26 cellular contexts compared by ENCODE assay signal in the genomic region with DNA sequence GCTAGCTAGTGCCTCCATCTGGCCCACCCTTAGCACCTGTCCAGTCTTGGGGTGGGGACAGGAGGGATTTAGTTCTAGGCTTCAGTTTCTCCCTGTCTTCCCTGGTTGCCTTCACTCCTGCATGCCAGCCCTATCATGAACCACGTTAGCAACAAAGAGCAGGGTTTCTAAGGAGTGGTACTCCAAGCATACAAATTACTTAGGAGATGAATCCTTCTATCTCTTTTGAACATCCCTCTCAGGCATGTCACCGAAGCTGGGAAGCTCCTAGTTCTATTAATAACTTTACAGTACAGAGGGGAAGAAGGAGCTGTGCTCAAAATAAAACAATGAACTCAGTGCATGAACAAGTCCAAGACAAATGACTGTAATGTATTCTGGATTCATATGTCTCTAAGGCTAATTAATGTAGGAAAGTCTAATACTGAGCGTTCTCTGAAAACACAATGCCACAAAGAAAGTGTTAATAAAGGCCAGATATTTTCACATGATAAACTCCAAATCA.
"Had no signal": no experiment of that assay in that cellular context is flagged by ENCODE, and none has a peak within 500 bp of the region (broad histone marks: within the 10 kb centered on the region; RNA-seq: fewer than 3 reads in every experiment).

No MANE protein-coding gene starts in this region.

- H3K9me3 Mint-ChIP-seq: activated naive CD4-positive, alpha-beta T cell treated with anti-CD3 and anti-CD28 coated beads for 36 hours; activated naive CD8-positive, alpha-beta T cell treated with anti-CD3 and anti-CD28 coated beads for 36 hours; effector memory CD8-positive, alpha-beta T cell; natural killer cell treated with Interleukin-12 subunit alpha and Interleukin-12 subunit beta and Interleukin-15 and Interleukin-18, amount 100 ng/mL, for 72 hours; T-helper 1 cell treated with Interleukin-12 subunit alpha and Interleukin-12 subunit beta and Interleukin-4 antibody, amounts not matched to agents 30 μg/mL and 1 μg/mL, for 36 hours; type B pancreatic cell had no signal

- ATAC-seq: body of pancreas; effector memory CD8-positive, alpha-beta T cell; mucosa of descending colon; natural killer cell treated with Interleukin-12 subunit alpha and Interleukin-12 subunit beta and Interleukin-15 and Interleukin-18, amount 100 ng/mL, for 72 hours had no signal

- H3K4me1 ChIP-seq: adrenal gland, body of pancreas, spleen, testis, uterus had no signal

- H3K4me3 Mint-ChIP-seq: activated naive CD4-positive, alpha-beta T cell treated with anti-CD3 and anti-CD28 coated beads for 36 hours; activated naive CD8-positive, alpha-beta T cell treated with anti-CD3 and anti-CD28 coated beads for 36 hours; effector memory CD8-positive, alpha-beta T cell; natural killer cell treated with Interleukin-12 subunit alpha and Interleukin-12 subunit beta and Interleukin-15 and Interleukin-18, amount 100 ng/mL, for 72 hours; T-helper 1 cell treated with Interleukin-12 subunit alpha and Interleukin-12 subunit beta and Interleukin-4 antibody, amounts not matched to agents 30 μg/mL and 1 μg/mL, for 36 hours; type B pancreatic cell had no signal

- H3K27ac Mint-ChIP-seq: activated naive CD4-positive, alpha-beta T cell treated with anti-CD3 and anti-CD28 coated beads for 36 hours; effector memory CD8-positive, alpha-beta T cell; natural killer cell treated with Interleukin-12 subunit alpha and Interleukin-12 subunit beta and Interleukin-15 and Interleukin-18, amount 100 ng/mL, for 72 hours; T-helper 1 cell treated with Interleukin-12 subunit alpha and Interleukin-12 subunit beta and Interleukin-4 antibody, amounts not matched to agents 30 μg/mL and 1 μg/mL, for 36 hours; type B pancreatic cell had no signal

- H3K27me3 ChIP-seq: adrenal gland, body of pancreas, cardiac muscle cell, gastrocnemius medialis, spleen, testis, uterus had no signal

- H3K9me3 ChIP-seq: adrenal gland, body of pancreas, gastrocnemius medialis, mucosa of descending colon, spleen, testis, uterus had no signal

- H3K27ac ChIP-seq: adrenal gland, body of pancreas, cardiac muscle cell, gastrocnemius medialis, spleen, testis, uterus, VCaP had no signal

- H3K36me3 ChIP-seq: adrenal gland, cardiac muscle cell, gastrocnemius medialis, spleen, uterus had no signal

- H3K4me3 ChIP-seq: adrenal gland, body of pancreas, cardiac muscle cell, gastrocnemius medialis, lung, mucosa of descending colon, spleen, testis, uterus had no signal

- DNase-seq: activated CD4-positive, alpha-beta T cell treated with anti-CD3 and anti-CD28 coated beads for 4 hours; activated CD4-positive, alpha-beta T cell treated with anti-CD3 and anti-CD28 coated beads, Interleukin-2, amount 50 U/mL, for 48 hours; activated CD8-positive, alpha-beta memory T cell treated with anti-CD3 and anti-CD28 coated beads for 24 hours; activated effector memory CD4-positive, alpha-beta T cell treated with anti-CD3 and anti-CD28 coated beads, Interleukin-2, amount 50 U/mL, for 16 hours; activated naive CD8-positive, alpha-beta T cell treated with anti-CD3 and anti-CD28 coated beads for 36 hours; adrenal gland; aorta; body of pancreas; cortex of kidney; effector memory CD8-positive, alpha-beta T cell; erythroblast; gastrocnemius medialis; mucosa of descending colon; posterior cingulate gyrus; spleen; SW 1271; T-helper 9 cell; testis; uterus had no signal

- H3K36me3 Mint-ChIP-seq: activated naive CD8-positive, alpha-beta T cell treated with anti-CD3 and anti-CD28 coated beads for 36 hours; natural killer cell treated with Interleukin-12 subunit alpha and Interleukin-12 subunit beta and Interleukin-15 and Interleukin-18, amount 100 ng/mL, for 72 hours; type B pancreatic cell had no signal
